ENCODE assay signal across 8 cellular contexts in genomic region chr1:11653101-11653601, GRCh38. TPM values are rescaled to one million over a fixed set of nuclear protein-coding genes. Genes with fewer than 3 reads are reported as not detected.
DNase-seq lines count a peak whose midpoint lies in the region; ATAC-seq and TF ChIP-seq lines count a peak whose summit lies in the region.
"Had no signal": no experiment of that assay in that cellular context is flagged by ENCODE, and none has a peak within 500 bp of the region (broad histone marks: within the 10 kb centered on the region; RNA-seq: fewer than 3 reads in every experiment).

No MANE protein-coding gene starts in this region.

- no peaks in the 10 kb centered on the region for H3K9me3 ChIP-seq in CD8-positive, alpha-beta memory T cell (ENCODE audit: low read length)
- no peaks in the 10 kb centered on the region for H3K9me3 ChIP-seq in Panc1 (ENCODE audit: control insufficient read depth, insufficient read depth, low read depth, low read length)

- TF ChIP-seq CTCF in Panc1 (IDR thresholded peaks at IDR 0.05), result no peak

- DNase-seq in CD8-positive, alpha-beta memory T cell, result no peak
- DNase-seq in Panc1 (ENCODE audit: low read depth, low spot score) (no peak), islet precursor cell (peak; percentile 89), pons (ENCODE audit: low spot score) (no peak), DMS153 treated with DMSO at 0.1 percent for 48 hours (lab: John Stamatoyannopoulos, UW; ENCODE audit: unreplicated experiment) (no peak)
- DNase-seq in stimulated activated CD4-positive, alpha-beta T cell treated with anti-CD3 and anti-CD28 coated beads, Interleukin-4, amount 100 ng/mL, for 24 hours, result no peak
- DNase-seq: DMS 273 treated with DMSO at 0.1 percent for 48 hours, NCI-H774 had no signal

- no peaks in the 10 kb centered on the region for H3K9me3 Mint-ChIP-seq in CD8-positive, alpha-beta memory T cell

- H3K36me3 Mint-ChIP-seq in CD8-positive, alpha-beta memory T cell, result peaks cover 0 to 12% (median 0%) of the 10 kb centered on the region in 3 donors

- no peaks in the 10 kb centered on the region for H3K27me3 Mint-ChIP-seq in CD8-positive, alpha-beta memory T cell

- no TSS peak for BruUV-seq in Panc1 (replicated peaks; lab: Mats Ljungman, UMichigan)

- H3K4me3 Mint-ChIP-seq in CD8-positive, alpha-beta memory T cell, result peak overlapping the region in 5 of 7 donors; percentile 39 to 87 (median 73)

- CTCF ChIA-PET in CD8-positive, alpha-beta memory T cell (lab: Charles Lee), result interaction anchor here (1.0 to 11.3 kb wide), 4 partner anchors 9 to 616 kb away, joined by 3 to 152 read pairs (median 12); partner anchors contain the start of gene FBXO6
- CTCF ChIA-PET in Panc1 (lab: Charles Lee), result interaction anchor here (0.7 to 1.2 kb wide), 3 partner anchors 11 to 320 kb away, joined by 3 to 12 read pairs (median 3); partner anchors contain the start of gene FBXO6

- H3K27ac ChIP-seq in CD8-positive, alpha-beta memory T cell (ENCODE audit: low read depth, low read length), result no peak overlapping the region
- H3K27ac ChIP-seq in Panc1 (ENCODE audit: low read length), result peak overlapping the region; percentile 79

- intact Hi-C loops in Panc1 (cut with micrococcal nuclease; ENCODE audit: unreplicated experiment), result loop anchor here (5.0 kb wide), 1 partner anchor 64 kb away; no protein-coding TSS in a partner anchor

- peaks cover 24 to 55% (median 31%) of the 10 kb centered on the region in 3 donors for H3K4me1 Mint-ChIP-seq in CD8-positive, alpha-beta memory T cell

- H3K27me3 ChIP-seq in CD8-positive, alpha-beta memory T cell (ENCODE audit: insufficient read depth, low read length, poor library complexity, severe bottlenecking), result no peaks in the 10 kb centered on the region
- H3K27me3 ChIP-seq in Panc1 (ENCODE audit: control insufficient read depth, insufficient read depth, low read length), result no peaks in the 10 kb centered on the region

- H3K4me1 ChIP-seq in CD8-positive, alpha-beta memory T cell (ENCODE audit: insufficient read depth, low read length), result peaks cover 31% of the 10 kb centered on the region
- H3K4me1 ChIP-seq in Panc1 (ENCODE audit: control insufficient read depth, insufficient read depth, low read length), result peaks cover 29% of the 10 kb centered on the region

- POLR2A ChIA-PET in CD8-positive, alpha-beta memory T cell (lab: Charles Lee), result interaction anchor here (0.6 to 2.1 kb wide), 2 partner anchors 11 to 73 kb away, joined by 3 to 10 read pairs; partner anchors contain the start of gene FBXO6
- POLR2A ChIA-PET in Panc1 (lab: Charles Lee), result no interaction called here

- peaks cover 11% of the 10 kb centered on the region for H3K36me3 ChIP-seq in CD8-positive, alpha-beta memory T cell (ENCODE audit: insufficient read depth, low read length)
- no peaks in the 10 kb centered on the region; the same call in 1 of the 2 replicates for H3K36me3 ChIP-seq in Panc1 (ENCODE audit: control insufficient read depth, insufficient read depth, low read length)

- H3K4me3 ChIP-seq in CD8-positive, alpha-beta memory T cell (ENCODE audit: low read length), result no peak overlapping the region
- H3K4me3 ChIP-seq in Panc1 (ENCODE audit: low read depth in 2 of 2, low read length in 2 of 2), result peak overlapping the region; percentile 68 to 81

- in situ Hi-C loops in Panc1 (cut with HindIII; ENCODE audit: low pct_unique_long_range_greater_than_20kb, low sequenced_read_pairs), result no loop called here

- peak overlapping the region in 5 of 8 donors; percentile 26 to 92 (median 58) for H3K27ac Mint-ChIP-seq in CD8-positive, alpha-beta memory T cell

- peak; percentile 32; the same call in 1 of the 2 replicates for ATAC-seq in Panc1

RNA-seq across cellular contexts. Expression of gene FBXO2, which starts 1.1 kb away (rescaled TPM):
- total RNA-seq in CD8-positive, alpha-beta memory T cell, result 1 to 10 TPM; 1.8 to 2.0 TPM
- polyA plus RNA-seq in CD8-positive, alpha-beta memory T cell, result 4.6 TPM
- total RNA-seq in Panc1 (2021; ENCODE audit: unreplicated experiment), result 131 TPM
- polyA plus RNA-seq in Panc1 (2012; ENCODE audit: insufficient read length), result 299 TPM

RNA-seq across cellular contexts. Expression of gene FBXO44, which starts 1.5 kb away (rescaled TPM):
- total RNA-seq in CD8-positive, alpha-beta memory T cell, result 10 to 100 TPM; 14.2 to 16.0 TPM
- 12.0 TPM for polyA plus RNA-seq in CD8-positive, alpha-beta memory T cell
- total RNA-seq in Panc1 (2021; ENCODE audit: unreplicated experiment), result 70.8 TPM
- 123 TPM for polyA plus RNA-seq in Panc1 (2012; ENCODE audit: insufficient read length)

RNA-seq across cellular contexts. Expression of gene FBXO6, which starts 10.8 kb away (rescaled TPM):
- 1 to 10 TPM; 8.8 to 9.4 TPM for total RNA-seq in CD8-positive, alpha-beta memory T cell
- polyA plus RNA-seq in CD8-positive, alpha-beta memory T cell, result 30.4 TPM
- 37.5 TPM for total RNA-seq in Panc1 (2021; ENCODE audit: unreplicated experiment)
- 64.6 TPM for polyA plus RNA-seq in Panc1 (2012; ENCODE audit: insufficient read length)

RNA-seq across cellular contexts. Expression of gene MAD2L2, which starts 27.8 kb away (rescaled TPM):
- total RNA-seq in CD8-positive, alpha-beta memory T cell, result 10 to 100 TPM; 60.1 to 66.2 TPM
- polyA plus RNA-seq in CD8-positive, alpha-beta memory T cell, result 57.2 TPM
- total RNA-seq in Panc1 (2021; ENCODE audit: unreplicated experiment), result 84.8 TPM
- polyA plus RNA-seq in Panc1 (2012; ENCODE audit: insufficient read length), result 115 TPM

RNA-seq across cellular contexts. Expression of gene DRAXIN, which starts 38.4 kb away (rescaled TPM):
- total RNA-seq in CD8-positive, alpha-beta memory T cell, result under 1 TPM; 0.09 to 0.11 TPM
- 0.12 TPM for polyA plus RNA-seq in CD8-positive, alpha-beta memory T cell
- 0.13 TPM for total RNA-seq in Panc1 (2021; ENCODE audit: unreplicated experiment)
- 0.11 TPM for polyA plus RNA-seq in Panc1 (2012; ENCODE audit: insufficient read length)

Comparison
In these comparisons a context has a peak if more than half of its experiments do, and no peak if none do; other contexts are left out.
1. RNA of gene FBXO2, which starts 1.1 kb away (total RNA-seq): 131 TPM in Panc1 (single experiment); 1.8 to 2.0 TPM in CD8-positive, alpha-beta memory T cell; every median in the first group is over 10 times any median in the second.